ENCODE assay signal across 7 cellular contexts in the genomic region with DNA sequence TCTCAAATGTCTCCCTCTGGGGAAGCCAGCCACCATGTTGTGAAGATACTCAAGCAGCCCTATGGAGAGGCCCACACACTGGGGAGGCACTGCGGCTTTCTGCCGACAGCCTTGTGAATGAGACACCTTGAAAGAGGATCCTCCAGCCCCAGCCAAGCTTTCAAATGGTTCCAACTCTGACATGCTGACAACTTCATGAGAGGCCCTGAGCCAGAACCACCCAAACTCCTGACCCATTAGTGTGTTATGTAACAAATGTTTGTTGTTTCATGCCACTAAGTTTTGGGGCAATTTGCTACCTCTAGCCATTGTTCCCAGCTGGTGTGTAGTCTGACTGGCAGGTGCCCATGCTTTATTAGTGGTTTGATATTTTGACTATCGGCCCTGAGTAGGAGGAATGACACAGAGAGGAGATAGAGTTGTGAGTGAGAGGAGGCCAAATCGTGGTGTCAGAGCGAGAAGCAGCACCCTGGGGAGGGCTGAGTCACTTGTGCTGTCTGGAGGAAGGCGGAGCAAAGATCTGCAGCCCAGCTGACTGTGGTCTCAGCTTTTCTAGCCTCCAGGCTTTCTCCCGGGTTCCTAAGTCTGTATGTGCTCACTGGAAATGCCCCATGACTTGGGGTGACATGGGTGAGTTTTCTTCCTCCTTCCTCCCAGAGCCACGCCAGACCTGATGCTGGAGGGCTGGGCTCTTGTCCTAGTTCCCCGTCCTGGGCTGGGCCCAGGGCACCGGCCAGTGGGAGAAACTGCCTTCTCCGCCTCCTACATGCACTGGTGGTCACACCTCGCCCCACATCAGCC. TPM values are rescaled to one million over a fixed set of nuclear protein-coding genes. Genes with fewer than 3 reads are reported as not detected.
DNase-seq lines count a peak whose midpoint lies in the region; ATAC-seq and TF ChIP-seq lines count a peak whose summit lies in the region.

No MANE protein-coding gene starts in this region.

- peaks cover 18% of the 10 kb centered on the region for H3K4me1 ChIP-seq in skeletal muscle satellite cell (ENCODE audit: control insufficient read depth, insufficient read depth, low read length)

- H3K36me3 ChIP-seq in skeletal muscle satellite cell (ENCODE audit: insufficient read depth, low read length) = no peaks in the 10 kb centered on the region

- H3K9me3 ChIP-seq in skeletal muscle satellite cell (replicated peaks; ENCODE audit: low read length) = no peaks in the 10 kb centered on the region

- H3K9ac ChIP-seq in skeletal muscle satellite cell (ENCODE audit: low read depth, low read length) = no peak overlapping the region

- DNase-seq in activated T-helper 1 cell treated with Interleukin-2 at 50 U/mL for 16 hours (ENCODE audit: low read depth) (peak; percentile 40), foreskin fibroblast (peak; percentile 91 to 96), NCI-H345 (lab: John Stamatoyannopoulos, UW) (no peak)

- peak overlapping the region in 1 of 2 donors; percentile 34 for H3K4me3 ChIP-seq in foreskin fibroblast (ENCODE audit: low read depth in 1 of 2, low read length in 2 of 2)
- peak overlapping the region; percentile 31 for H3K4me3 ChIP-seq in skeletal muscle satellite cell (ENCODE audit: low read length)

- peak; percentile 53 for ATAC-seq in GM18907 (IDR thresholded peaks at IDR 0.05; ENCODE audit: unreplicated experiment)
- ATAC-seq in HG03045 (IDR thresholded peaks at IDR 0.05; ENCODE audit: unreplicated experiment) = peak; percentile 56

- no peaks in the 10 kb centered on the region for H3K27me3 ChIP-seq in skeletal muscle satellite cell (ENCODE audit: control insufficient read depth, insufficient read depth, low read length)

- TF ChIP-seq CTCF in foreskin fibroblast (IDR thresholded peaks at IDR 0.05; ENCODE audit: low read depth, low read length) = no peak

- H3K4me2 ChIP-seq in skeletal muscle satellite cell (ENCODE audit: low read length) = peak overlapping the region; percentile 77

TF ChIP-seq in PFSK-1, 5 proteins besides CTCF, POLR2A, EP300 and RAD21:
- TF ChIP-seq FOXP2 (optimal IDR thresholded peaks at IDR 0.05; ENCODE audit: borderline replicate concordance, extremely low read depth, extremely low read length, insufficient read depth) = peak; percentile 76
- no peak for TF ChIP-seq SIN3A (IDR thresholded peaks at IDR 0.05; ENCODE audit: borderline replicate concordance, insufficient read depth, low read length)
- TF ChIP-seq, protein P1, sequence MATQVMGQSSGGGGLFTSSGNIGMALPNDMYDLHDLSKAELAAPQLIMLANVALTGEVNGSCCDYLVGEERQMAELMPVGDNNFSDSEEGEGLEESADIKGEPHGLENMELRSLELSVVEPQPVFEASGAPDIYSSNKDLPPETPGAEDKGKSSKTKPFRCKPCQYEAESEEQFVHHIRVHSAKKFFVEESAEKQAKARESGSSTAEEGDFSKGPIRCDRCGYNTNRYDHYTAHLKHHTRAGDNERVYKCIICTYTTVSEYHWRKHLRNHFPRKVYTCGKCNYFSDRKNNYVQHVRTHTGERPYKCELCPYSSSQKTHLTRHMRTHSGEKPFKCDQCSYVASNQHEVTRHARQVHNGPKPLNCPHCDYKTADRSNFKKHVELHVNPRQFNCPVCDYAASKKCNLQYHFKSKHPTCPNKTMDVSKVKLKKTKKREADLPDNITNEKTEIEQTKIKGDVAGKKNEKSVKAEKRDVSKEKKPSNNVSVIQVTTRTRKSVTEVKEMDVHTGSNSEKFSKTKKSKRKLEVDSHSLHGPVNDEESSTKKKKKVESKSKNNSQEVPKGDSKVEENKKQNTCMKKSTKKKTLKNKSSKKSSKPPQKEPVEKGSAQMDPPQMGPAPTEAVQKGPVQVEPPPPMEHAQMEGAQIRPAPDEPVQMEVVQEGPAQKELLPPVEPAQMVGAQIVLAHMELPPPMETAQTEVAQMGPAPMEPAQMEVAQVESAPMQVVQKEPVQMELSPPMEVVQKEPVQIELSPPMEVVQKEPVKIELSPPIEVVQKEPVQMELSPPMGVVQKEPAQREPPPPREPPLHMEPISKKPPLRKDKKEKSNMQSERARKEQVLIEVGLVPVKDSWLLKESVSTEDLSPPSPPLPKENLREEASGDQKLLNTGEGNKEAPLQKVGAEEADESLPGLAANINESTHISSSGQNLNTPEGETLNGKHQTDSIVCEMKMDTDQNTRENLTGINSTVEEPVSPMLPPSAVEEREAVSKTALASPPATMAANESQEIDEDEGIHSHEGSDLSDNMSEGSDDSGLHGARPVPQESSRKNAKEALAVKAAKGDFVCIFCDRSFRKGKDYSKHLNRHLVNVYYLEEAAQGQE (IDR thresholded peaks at IDR 0.05; ENCODE audit: insufficient read depth in 1 of 2, low read depth in 2 of 2, low read length in 2 of 2) = no peak
TF ChIP-seq in PFSK-1: peak in this region for 1.

RNA-seq across cellular contexts. Expression of a gene that starts 56.8 kb away (rescaled TPM):
- 5.0 TPM for polyA plus RNA-seq in PFSK-1 (2012; ENCODE audit: insufficient read length, low read depth)
- 5.5 and 7.1 TPM in 2 replicates for total RNA-seq in skeletal muscle satellite cell (2012; rRNA removed)
